Comparison of ENCODE assay signal across 8 cellular contexts in genomic region chr3:184565421-184566211, GRCh38. TPM values are rescaled to one million over a fixed set of nuclear protein-coding genes. Genes with fewer than 3 reads are reported as not detected.
DNase-seq lines count a peak whose midpoint lies in the region; ATAC-seq and TF ChIP-seq lines count a peak whose summit lies in the region.

No MANE protein-coding gene starts in this region.

- TF ChIP-seq EP300 in esophagus muscularis mucosa (IDR thresholded peaks at IDR 0.05), result no peak

- TF ChIP-seq CTCF in esophagus muscularis mucosa (IDR thresholded peaks at IDR 0.05) (no peak), prostate gland (IDR thresholded peaks at IDR 0.05) (no peak)

- TF ChIP-seq POLR2A in esophagus muscularis mucosa (IDR thresholded peaks at IDR 0.05; ENCODE audit: low read depth), result no peak
- TF ChIP-seq POLR2A in prostate gland (IDR thresholded peaks at IDR 0.05), result peak; percentile 79

- DNase-seq in EL (peak; percentile 90), NCI-H526 (lab: John Stamatoyannopoulos, UW) (peak; percentile 52 to 86), esophagus muscularis mucosa (ENCODE audit: extremely low spot score) (no peak), prostate gland (ENCODE audit: low spot score) (peak; percentile 91), NCI-H82 treated with DMSO at 0.1 percent for 48 hours (lab: John Stamatoyannopoulos, UW; ENCODE audit: unreplicated experiment) (no peak), left lobe of liver (ENCODE audit: low spot score) (no peak), NOMO-1 treated with DMSO at 0.1 percent for 48 hours (lab: John Stamatoyannopoulos, UW; ENCODE audit: unreplicated experiment) (no peak)

- no peaks in the 10 kb centered on the region for H3K36me3 ChIP-seq in esophagus muscularis mucosa
- no peaks in the 10 kb centered on the region for H3K36me3 ChIP-seq in prostate gland

- intact Hi-C loops in esophagus muscularis mucosa (cut with DNase I), result no loop called here
- intact Hi-C loops in prostate gland (cut with DNase I), result no loop called here

- H3K4me1 ChIP-seq in esophagus muscularis mucosa, result peaks cover 28 to 91% (median 86%) of the 10 kb centered on the region in 4 donors
- peaks cover 37% of the 10 kb centered on the region for H3K4me1 ChIP-seq in prostate gland (replicated peaks)

- H3K9me3 ChIP-seq in esophagus muscularis mucosa (no peaks in the 10 kb centered on the region), prostate gland (no peaks in the 10 kb centered on the region)

- peak overlapping the region; percentile 15 to 27 (median 21) for H3K4me3 ChIP-seq in esophagus muscularis mucosa
- H3K4me3 ChIP-seq in prostate gland, result peak overlapping the region in 1 of 2 donors; percentile 13

- peak overlapping the region; percentile 73 to 89 (median 84) for H3K27ac ChIP-seq in esophagus muscularis mucosa (replicated peaks in 1 of 4)
- H3K27ac ChIP-seq in prostate gland, result peak overlapping the region; percentile 83 to 87

- 49% methylated on average over 8 of the region's 14 CpGs for WGBS in esophagus muscularis mucosa
- WGBS in prostate gland, result 11% methylated on average over 14 of the region's 14 CpGs

- ATAC-seq in left lobe of liver (no peak), HG02884 (IDR thresholded peaks at IDR 0.05; ENCODE audit: unreplicated experiment) (no peak)

- no peaks in the 10 kb centered on the region for H3K27me3 ChIP-seq in esophagus muscularis mucosa
- no peaks in the 10 kb centered on the region for H3K27me3 ChIP-seq in prostate gland (replicated peaks; ENCODE audit: insufficient read depth)

RNA-seq across cellular contexts. Expression of gene EPHB3, which starts 4.0 kb away (rescaled TPM):
- total RNA-seq in esophagus muscularis mucosa (1 to 10 TPM; 1.5 to 6.1 (median 3.5) TPM), prostate gland (10 to 100 TPM; 11.9 to 25.2 TPM), left lobe of liver (0.65 TPM)

Comparison
In these comparisons a context has a peak if more than half of its experiments do, and no peak if none do; other contexts are left out.
1. DNase-seq: peak in EL (single experiment), NCI-H526 (2 of 2) and prostate gland (single experiment); none in esophagus muscularis mucosa (single experiment), NCI-H82 treated with DMSO at 0.1 percent for 48 hours (single experiment), left lobe of liver (single experiment) and NOMO-1 treated with DMSO at 0.1 percent for 48 hours (single experiment).